In genomic region chr1:33537885-33538284, GRCh38 we compare ENCODE assay signal across 28 cellular contexts.
"Had no signal": no experiment of that assay in that cellular context is flagged by ENCODE, and none has a peak within 500 bp of the region (broad histone marks: within the 10 kb centered on the region; RNA-seq: fewer than 3 reads in every experiment).

No MANE protein-coding gene starts in this region.

- H3K27me3 ChIP-seq: colonic mucosa, gastrocnemius medialis, heart left ventricle, heart right ventricle had no signal

- H3K27ac ChIP-seq: colonic mucosa, coronary artery, dorsolateral prefrontal cortex, epithelial cell of prostate, esophagus muscularis mucosa, esophagus squamous epithelium, foreskin keratinocyte, gastrocnemius medialis, gastroesophageal sphincter, heart left ventricle, heart right ventricle had no signal

- H3K36me3 ChIP-seq: colonic mucosa, esophagus muscularis mucosa, esophagus squamous epithelium, gastrocnemius medialis, gastroesophageal sphincter, heart left ventricle, heart right ventricle had no signal

- FAIRE-seq: colon, endometrium, endothelial cell of umbilical vein, frontal cortex had no signal

- DNase-seq: colonic mucosa; cortex of kidney; dermis blood vessel endothelial cell; dorsolateral prefrontal cortex; effector CD4-positive, alpha-beta T cell; effector CD8-positive, alpha-beta T cell; effector memory CD4-positive, alpha-beta T cell; effector memory CD8-positive, alpha-beta T cell; endodermal cell; erythroblast; esophagus squamous epithelium; foreskin fibroblast; foreskin keratinocyte; foreskin melanocyte; gastrocnemius medialis; glutamatergic neuron; head of caudate nucleus; heart left ventricle; heart right ventricle had no signal

- H3K4me1 ChIP-seq: colonic mucosa, esophagus muscularis mucosa, esophagus squamous epithelium, foreskin keratinocyte, gastrocnemius medialis, gastroesophageal sphincter, heart left ventricle, heart right ventricle had no signal

- ATAC-seq: effector memory CD8-positive, alpha-beta T cell; esophagus mucosa; foreskin keratinocyte; gastrocnemius medialis; gastroesophageal sphincter; heart left ventricle; heart right ventricle had no signal

- H3K9me3 ChIP-seq: colonic mucosa, esophagus muscularis mucosa, esophagus squamous epithelium, gastrocnemius medialis, gastroesophageal sphincter, heart left ventricle, heart right ventricle had no signal

- H3K4me3 ChIP-seq: colonic mucosa, coronary artery, dorsolateral prefrontal cortex, esophagus muscularis mucosa, esophagus squamous epithelium, gastrocnemius medialis, gastroesophageal sphincter, heart left ventricle, heart right ventricle had no signal
